10 cellular contexts compared by ENCODE assay signal in genomic region chr22:19873138-19873959, GRCh38. TPM values are rescaled to one million over a fixed set of nuclear protein-coding genes. Genes with fewer than 3 reads are reported as not detected.
A peak's percentile ranks its signal among the peaks of the same experiment; 100 is the strongest.
DNase-seq lines count a peak whose midpoint lies in the region; ATAC-seq and TF ChIP-seq lines count a peak whose summit lies in the region.
"Had no signal": no experiment of that assay in that cellular context is flagged by ENCODE, and none has a peak within 500 bp of the region (broad histone marks: within the 10 kb centered on the region; RNA-seq: fewer than 3 reads in every experiment).

No MANE protein-coding gene starts in this region.

- H3K9me3 Mint-ChIP-seq in natural killer cell treated with Interleukin-12 subunit alpha and Interleukin-12 subunit beta and Interleukin-15 and Interleukin-18, amount 100 ng/mL, for 72 hours: no peaks in the 10 kb centered on the region
- H3K9me3 Mint-ChIP-seq in natural killer cell: no peaks in the 10 kb centered on the region
- H3K9me3 Mint-ChIP-seq: naive thymus-derived CD4-positive, alpha-beta T cell had no signal

- H3K27me3 Mint-ChIP-seq in natural killer cell treated with Interleukin-12 subunit alpha and Interleukin-12 subunit beta and Interleukin-15 and Interleukin-18, amount 100 ng/mL, for 72 hours: no peaks in the 10 kb centered on the region
- H3K27me3 Mint-ChIP-seq in natural killer cell (ENCODE audit: low read depth in 2 of 2): no peaks in the 10 kb centered on the region
- H3K27me3 Mint-ChIP-seq: naive thymus-derived CD4-positive, alpha-beta T cell had no signal

- H3K36me3 ChIP-seq in mucosa of rectum (ENCODE audit: control insufficient read depth in 2 of 2, insufficient read depth in 2 of 2, low read length in 2 of 2): no peaks in the 10 kb centered on the region

- H3K4me3 ChIP-seq in mucosa of rectum (ENCODE audit: low read length in 2 of 2): no peak overlapping the region

- H3K9me3 ChIP-seq in mucosa of rectum (ENCODE audit: control insufficient read depth in 2 of 2, low read length in 2 of 2): no peaks in the 10 kb centered on the region

- ATAC-seq in natural killer cell treated with Interleukin-12 subunit alpha and Interleukin-12 subunit beta and Interleukin-15 and Interleukin-18, amount 100 ng/mL, for 72 hours: no peak
- ATAC-seq in natural killer cell (no peak), HG03196 (IDR thresholded peaks at IDR 0.05; ENCODE audit: unreplicated experiment) (no peak)

- H3K36me3 Mint-ChIP-seq in natural killer cell treated with Interleukin-12 subunit alpha and Interleukin-12 subunit beta and Interleukin-15 and Interleukin-18, amount 100 ng/mL, for 72 hours: no peaks in the 10 kb centered on the region
- no peaks in the 10 kb centered on the region for H3K36me3 Mint-ChIP-seq in natural killer cell
- H3K36me3 Mint-ChIP-seq: naive thymus-derived CD4-positive, alpha-beta T cell had no signal

- H3K4me3 Mint-ChIP-seq in natural killer cell treated with Interleukin-12 subunit alpha and Interleukin-12 subunit beta and Interleukin-15 and Interleukin-18, amount 100 ng/mL, for 72 hours: no peak overlapping the region
- H3K4me3 Mint-ChIP-seq in natural killer cell: no peak overlapping the region

- TF ChIP-seq CTCF in natural killer cell (IDR thresholded peaks at IDR 0.05): no peak

- intact Hi-C loops in natural killer cell (cut with micrococcal nuclease): no loop called here

- H3K27ac ChIP-seq in mucosa of rectum (ENCODE audit: low read depth in 2 of 2, low read length in 2 of 2): peak overlapping the region; percentile 28 to 72

- peak; percentile 54 for DNase-seq in natural killer cell treated with Interleukin-12 subunit alpha and Interleukin-12 subunit beta and Interleukin-15 and Interleukin-18, amount 100 ng/mL, for 72 hours (ENCODE audit: low spot score)
- DNase-seq in natural killer cell (no peak), A172 (ENCODE audit: low spot score) (no peak), NCI-H128 (lab: John Stamatoyannopoulos, UW; ENCODE audit: unreplicated experiment) (no peak), H4 (ENCODE audit: low spot score) (no peak)
- DNase-seq in activated CD8-positive, alpha-beta memory T cell treated with anti-CD3 and anti-CD28 coated beads, Interleukin-2, amount 50 U/mL, for 4 hours: peak; percentile 12
- DNase-seq: NCI-H187 had no signal

- H3K27me3 ChIP-seq in mucosa of rectum (ENCODE audit: control insufficient read depth in 2 of 2, insufficient read depth in 2 of 2, low read length in 2 of 2): no peaks in the 10 kb centered on the region

- peaks cover 39 to 40% of the 10 kb centered on the region in 2 donors for H3K4me1 ChIP-seq in mucosa of rectum (ENCODE audit: control insufficient read depth in 2 of 2, insufficient read depth in 2 of 2, low read length in 2 of 2)

- peak overlapping the region in 1 of 2 donors; percentile 40 for H3K9ac ChIP-seq in mucosa of rectum (ENCODE audit: low read depth in 1 of 2, low read length in 2 of 2)

- H3K27ac Mint-ChIP-seq in natural killer cell treated with Interleukin-12 subunit alpha and Interleukin-12 subunit beta and Interleukin-15 and Interleukin-18, amount 100 ng/mL, for 72 hours: no peak overlapping the region
- H3K27ac Mint-ChIP-seq in natural killer cell: no peak overlapping the region

- H3K4me1 Mint-ChIP-seq in natural killer cell treated with Interleukin-12 subunit alpha and Interleukin-12 subunit beta and Interleukin-15 and Interleukin-18, amount 100 ng/mL, for 72 hours (ENCODE audit: low read depth in 2 of 2): no peaks in the 10 kb centered on the region
- H3K4me1 Mint-ChIP-seq in natural killer cell: no peaks in the 10 kb centered on the region

RNA-seq across cellular contexts. Expression of gene GNB1L, which starts 18.7 kb away (rescaled TPM):
- 10 to 100 TPM in 1 of 2 donors, 1 to 10 TPM in 1; 9.7 to 17.9 TPM for total RNA-seq in natural killer cell treated with Interleukin-12 subunit alpha and Interleukin-12 subunit beta and Interleukin-15 and Interleukin-18, amount 100 ng/mL, for 72 hours
- 1 to 10 TPM; 5.1 to 5.3 (median 5.3) TPM for total RNA-seq in natural killer cell
- total RNA-seq in A172 (2014; rRNA removed; shearing (Covaris generic)): 8.9 and 9.6 TPM in 2 replicates
- 5.7 and 12.4 TPM in 2 replicates for total RNA-seq in H4 (2014; rRNA removed; shearing (Covaris generic))

RNA-seq across cellular contexts. Expression of gene RTL10, which starts 18.7 kb away (rescaled TPM):
- 10 to 100 TPM; 11.2 to 26.3 TPM for total RNA-seq in natural killer cell treated with Interleukin-12 subunit alpha and Interleukin-12 subunit beta and Interleukin-15 and Interleukin-18, amount 100 ng/mL, for 72 hours
- total RNA-seq in natural killer cell: 10 to 100 TPM in 2 of 3 donors, 1 to 10 TPM in 1; 6.4 to 12.5 (median 11.7) TPM
- total RNA-seq in A172 (2014; rRNA removed; shearing (Covaris generic)): 8.5 and 11.7 TPM in 2 replicates
- 2.3 and 2.6 TPM in 2 replicates for total RNA-seq in H4 (2014; rRNA removed; shearing (Covaris generic))

Comparison
In these comparisons a context has a peak if more than half of its experiments do, and no peak if none do; other contexts are left out.
1. DNase-seq: peak in natural killer cell treated with Interleukin-12 subunit alpha and Interleukin-12 subunit beta and Interleukin-15 and Interleukin-18, amount 100 ng/mL, for 72 hours (single experiment) and activated CD8-positive, alpha-beta memory T cell treated with anti-CD3 and anti-CD28 coated beads, Interleukin-2, amount 50 U/mL, for 4 hours (single experiment); none in natural killer cell (single experiment), A172 (single experiment), NCI-H128 (single experiment) and H4 (single experiment).